8 cellular contexts compared by ENCODE assay signal in the genomic region with DNA sequence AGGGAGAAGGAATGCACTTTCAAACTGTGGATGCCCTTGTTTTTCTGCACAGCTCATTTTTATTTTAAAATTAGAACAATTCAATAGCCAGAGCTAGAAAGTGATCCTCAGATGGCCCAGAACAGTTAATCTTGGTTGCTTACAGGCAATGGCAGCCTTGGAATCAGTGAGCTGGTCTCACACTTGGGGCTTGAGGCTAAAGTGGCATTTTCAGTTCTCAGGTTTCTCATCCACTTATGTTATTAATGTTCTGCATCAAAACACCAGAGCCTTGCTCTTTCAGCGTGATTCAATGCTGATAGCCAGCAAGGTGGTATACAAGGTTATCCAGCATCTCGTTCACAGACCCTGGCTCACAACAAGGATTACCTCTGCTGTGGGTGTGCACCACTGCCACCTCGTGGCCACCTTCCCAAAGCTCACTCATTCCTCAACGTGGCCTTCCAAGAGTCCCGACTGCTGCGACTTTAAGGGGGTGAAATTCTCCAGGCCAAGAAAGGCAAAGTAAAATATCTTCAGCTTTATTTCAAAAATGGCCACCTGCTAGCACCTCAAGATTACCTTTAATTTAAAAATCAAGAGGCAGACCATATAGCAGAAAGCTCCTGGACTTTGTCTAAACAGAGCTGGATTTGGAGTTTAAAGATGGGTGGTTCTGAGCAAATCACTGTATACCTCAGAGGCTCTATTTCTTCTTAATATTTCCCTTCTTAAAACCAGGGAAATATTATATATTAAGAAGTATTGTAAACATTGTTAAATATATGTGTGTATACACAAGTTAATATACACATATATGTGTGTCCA. TPM values are rescaled to one million over a fixed set of nuclear protein-coding genes. Genes with fewer than 3 reads are reported as not detected.
DNase-seq lines count a peak whose midpoint lies in the region; ATAC-seq and TF ChIP-seq lines count a peak whose summit lies in the region.

No MANE protein-coding gene starts in this region.

- H3K27ac ChIP-seq in OCI-LY1 (ENCODE audit: low read depth, low read length, poor library complexity, severe bottlenecking) (no peak overlapping the region), left ventricle myocardium inferior (replicated peaks) (no peak overlapping the region)

- no peaks in the 10 kb centered on the region for H3K27me3 ChIP-seq in OCI-LY1 (ENCODE audit: insufficient read depth, low read length)
- no peaks in the 10 kb centered on the region for H3K27me3 ChIP-seq in left ventricle myocardium inferior (ENCODE audit: low read depth)

- H3K79me2 ChIP-seq in OCI-LY1 (ENCODE audit: insufficient read depth, low read length) = no peaks in the 10 kb centered on the region

- H3K36me3 ChIP-seq in OCI-LY1 (ENCODE audit: insufficient read depth, low read length) = no peaks in the 10 kb centered on the region
- H3K36me3 ChIP-seq in left ventricle myocardium inferior = no peaks in the 10 kb centered on the region

- H3F3A ChIP-seq in OCI-LY1 (ENCODE audit: insufficient read depth, low read length) = no peaks in the 10 kb centered on the region

- TF ChIP-seq CTCF in OCI-LY1 (IDR thresholded peaks at IDR 0.05; ENCODE audit: low read length) (peak; percentile 91), left ventricle myocardium inferior (IDR thresholded peaks at IDR 0.05; ENCODE audit: borderline replicate concordance) (peak; percentile 84)

- no peak overlapping the region for H3K4me3 ChIP-seq in OCI-LY1 (ENCODE audit: low read depth, low read length, poor library complexity, severe bottlenecking)
- H3K4me3 ChIP-seq in left ventricle myocardium inferior = no peak overlapping the region

- H3K4me1 Mint-ChIP-seq in activated naive CD4-positive, alpha-beta T cell treated with anti-CD3 and anti-CD28 coated beads, Interleukin-2, amount 10 ng/mL, durations not matched to agents 7 days and 5 days = no peaks in the 10 kb centered on the region

- H3K27ac Mint-ChIP-seq in activated naive CD4-positive, alpha-beta T cell treated with anti-CD3 and anti-CD28 coated beads, Interleukin-2, amount 10 ng/mL, durations not matched to agents 7 days and 5 days = no peak overlapping the region

- H3K4me2 ChIP-seq in OCI-LY1 (ENCODE audit: low read length) = no peak overlapping the region

- ATAC-seq in GM19328 (IDR thresholded peaks at IDR 0.05; ENCODE audit: unreplicated experiment) = peak; percentile 89
- peak; percentile 77 for ATAC-seq in HG03196 (IDR thresholded peaks at IDR 0.05; ENCODE audit: unreplicated experiment)

- intact Hi-C loops in left ventricle myocardium inferior (cut with micrococcal nuclease) = no loop called here

- H3K9ac ChIP-seq in OCI-LY1 (ENCODE audit: low read length) = no peak overlapping the region

- H4K20me1 ChIP-seq in OCI-LY1 (ENCODE audit: insufficient read depth, low read length) = no peaks in the 10 kb centered on the region

- H3K9me3 ChIP-seq in OCI-LY1 (ENCODE audit: low read length) (0 out of 2 replicates have a peak, but pooled peaks cover 3% of the 10 kb centered on the region), left ventricle myocardium inferior (replicated peaks) (peaks cover 8% of the 10 kb centered on the region)

- H3K36me3 Mint-ChIP-seq in activated naive CD4-positive, alpha-beta T cell treated with anti-CD3 and anti-CD28 coated beads, Interleukin-2, amount 10 ng/mL, durations not matched to agents 7 days and 5 days = no peaks in the 10 kb centered on the region

- CTCF ChIA-PET in activated naive CD4-positive, alpha-beta T cell treated with anti-CD3 and anti-CD28 coated beads, Interleukin-2, amount 10 ng/mL, durations not matched to agents 7 days and 5 days (lab: Charles Lee) = interaction anchor here (1.0 to 1.2 kb wide), 3 partner anchors 21 to 764 kb away, joined by 3 to 5 read pairs (median 4); no protein-coding TSS in a partner anchor

- no peaks in the 10 kb centered on the region for H3K9me2 ChIP-seq in OCI-LY1 (ENCODE audit: low read depth, low read length)

- H3K27me3 Mint-ChIP-seq in activated naive CD4-positive, alpha-beta T cell treated with anti-CD3 and anti-CD28 coated beads, Interleukin-2, amount 10 ng/mL, durations not matched to agents 7 days and 5 days = no peaks in the 10 kb centered on the region

- DNase-seq in DMS 273 treated with DMSO at 0.1 percent for 48 hours (lab: John Stamatoyannopoulos, UW) = peak; percentile 0
- peak; percentile 55 for DNase-seq in activated naive CD4-positive, alpha-beta T cell treated with anti-CD3 and anti-CD28 coated beads, Interleukin-2, amount 10 ng/mL, durations not matched to agents 7 days and 5 days
- peak; percentile 44 for DNase-seq in left ventricle myocardium inferior
- DNase-seq in renal cortical epithelial cell (ENCODE audit: low read depth) = peak; percentile 35
- DNase-seq in GF-D8 (lab: John Stamatoyannopoulos, UW) = no peak

- no peak overlapping the region for H2AFZ ChIP-seq in OCI-LY1 (ENCODE audit: low read length)

- no peak overlapping the region for H3K4me3 Mint-ChIP-seq in activated naive CD4-positive, alpha-beta T cell treated with anti-CD3 and anti-CD28 coated beads, Interleukin-2, amount 10 ng/mL, durations not matched to agents 7 days and 5 days

- H3K9me3 Mint-ChIP-seq in activated naive CD4-positive, alpha-beta T cell treated with anti-CD3 and anti-CD28 coated beads, Interleukin-2, amount 10 ng/mL, durations not matched to agents 7 days and 5 days = no peaks in the 10 kb centered on the region

- H3K4me1 ChIP-seq in OCI-LY1 (ENCODE audit: insufficient read depth, low read length, severe bottlenecking) (no peaks in the 10 kb centered on the region), left ventricle myocardium inferior (no peaks in the 10 kb centered on the region)

RNA-seq across cellular contexts. Expression of gene FSHB, which starts 34.2 kb away (rescaled TPM):
- total RNA-seq in left ventricle myocardium inferior (not detected), renal cortical epithelial cell (not detected in 2 replicates)
